8 cellular contexts compared by ENCODE assay signal in genomic region chr15:79896634-79897379, GRCh38. TPM values are rescaled to one million over a fixed set of nuclear protein-coding genes. Genes with fewer than 3 reads are reported as not detected.
DNase-seq lines count a peak whose midpoint lies in the region; ATAC-seq and TF ChIP-seq lines count a peak whose summit lies in the region.

Gene MTHFS, minus strand, starts transcription at chr15:79897014. Its CDS starts 26 bp downstream, at chr15:79896988.

- H3K27me3 ChIP-seq in KMS-11 (ENCODE audit: insufficient read depth, low read depth) (no peaks in the 10 kb centered on the region), RWPE2 (ENCODE audit: insufficient read depth, poor library complexity, severe bottlenecking) (no peaks in the 10 kb centered on the region), stomach smooth muscle (ENCODE audit: control insufficient read depth in 1 of 2, insufficient read depth in 2 of 2, low read length in 2 of 2) (no peaks in the 10 kb centered on the region)

- H3K4me3 ChIP-seq in KMS-11 (IDR thresholded peaks at IDR 0.05; ENCODE audit: insufficient read depth, low read depth, low read length) (no peak within 1 kb of the TSS), RWPE2 (ENCODE audit: severe bottlenecking) (peak within 1 kb of the TSS; percentile 61), fibroblast of villous mesenchyme (ENCODE audit: low read depth, low read length) (peak within 1 kb of the TSS; percentile 79), stomach smooth muscle (ENCODE audit: low read length in 2 of 2) (peak within 1 kb of the TSS; percentile 81)

- DNase-seq in ELF-1 (ENCODE audit: low read depth, low spot score) (peak; percentile 90), RWPE2 (ENCODE audit: low spot score) (peak; percentile 89), activated gamma-delta T cell (lab: John Stamatoyannopoulos, UW) (peak; percentile 70), fibroblast of villous mesenchyme (ENCODE audit: low read depth) (peak; percentile 79), neural crest cell (ENCODE audit: low read depth, low spot score) (peak; percentile 64)

- no peaks in the 10 kb centered on the region for H3K9me3 Mint-ChIP-seq in neural crest cell

- H3K4me1 Mint-ChIP-seq in neural crest cell, result peaks cover 17% of the 10 kb centered on the region

- peak within 1 kb of the TSS; percentile 91 for H3K4me3 Mint-ChIP-seq in neural crest cell

- TF ChIP-seq CTCF in KMS-11 (conservative IDR thresholded peaks at IDR 0.05; ENCODE audit: low read depth, low read length), result peak; percentile 62
- TF ChIP-seq CTCF in RWPE2 (IDR thresholded peaks at IDR 0.05; ENCODE audit: poor library complexity, severe bottlenecking), result peak; percentile 71
- TF ChIP-seq CTCF in fibroblast of villous mesenchyme (IDR thresholded peaks at IDR 0.05; ENCODE audit: insufficient read depth, low read depth, low read length), result peak; percentile 37
- peak; percentile 55 for TF ChIP-seq CTCF in neural crest cell (conservative IDR thresholded peaks at IDR 0.05)

- H3K9me3 ChIP-seq in RWPE2 (ENCODE audit: severe bottlenecking) (no peaks in the 10 kb centered on the region), stomach smooth muscle (ENCODE audit: control insufficient read depth in 2 of 2, low read length in 2 of 2) (no peaks in the 10 kb centered on the region)

- 0 out of 2 replicates have a peak, but pooled peaks cover 6% of the 10 kb centered on the region for H3K79me2 ChIP-seq in KMS-11 (ENCODE audit: insufficient read depth, low read depth)

- peaks cover 16% of the 10 kb centered on the region for H3K4me1 ChIP-seq in KMS-11 (ENCODE audit: low read depth, poor library complexity, severe bottlenecking)
- H3K4me1 ChIP-seq in RWPE2 (ENCODE audit: insufficient read depth, poor library complexity, severe bottlenecking), result peaks cover 30% of the 10 kb centered on the region
- H3K4me1 ChIP-seq in stomach smooth muscle (ENCODE audit: control insufficient read depth, insufficient read depth, low read length), result peaks cover 4% of the 10 kb centered on the region

- H3K36me3 Mint-ChIP-seq in neural crest cell (ENCODE audit: low read depth), result no peaks in the 10 kb centered on the region

- no peaks in the 10 kb centered on the region for H3K27me3 Mint-ChIP-seq in neural crest cell (ENCODE audit: low read depth)

- peak within 1 kb of the TSS; percentile 97 for H3K27ac Mint-ChIP-seq in neural crest cell (ENCODE audit: unreplicated experiment)

- peak within 1 kb of the TSS; percentile 87 for H2AFZ ChIP-seq in KMS-11 (ENCODE audit: low read depth)

- no peaks in the 10 kb centered on the region for H4K20me1 ChIP-seq in KMS-11 (ENCODE audit: insufficient read depth)

- ATAC-seq in GM21737 (IDR thresholded peaks at IDR 0.05; ENCODE audit: unreplicated experiment) (peak; percentile 64), RWPE2 (ENCODE audit: low read depth) (peak; percentile 94)

- H3K9ac ChIP-seq in KMS-11 (peak within 1 kb of the TSS; percentile 90), stomach smooth muscle (ENCODE audit: low read length in 2 of 2) (peak within 1 kb of the TSS; percentile 88 to 93)

- H3K4me2 ChIP-seq in KMS-11, result peak within 1 kb of the TSS; percentile 87

- H3K27ac ChIP-seq in KMS-11, result peak within 1 kb of the TSS; percentile 80
- peak within 1 kb of the TSS; percentile 54 for H3K27ac ChIP-seq in RWPE2 (ENCODE audit: poor library complexity, severe bottlenecking)
- peak within 1 kb of the TSS; percentile 81 for H3K27ac ChIP-seq in stomach smooth muscle (ENCODE audit: low read length)

- H3K36me3 ChIP-seq in KMS-11 (ENCODE audit: insufficient read depth) (no peaks in the 10 kb centered on the region), RWPE2 (ENCODE audit: low read depth) (peaks cover 14% of the 10 kb centered on the region), stomach smooth muscle (ENCODE audit: control insufficient read depth in 2 of 2, insufficient read depth in 2 of 2, low read length in 2 of 2) (no peaks in the 10 kb centered on the region)

RNA-seq across cellular contexts. Expression of gene MTHFS, which starts in this region (rescaled TPM):
- total RNA-seq in fibroblast of villous mesenchyme (9.5 and 9.7 TPM in 2 replicates), neural crest cell (11.2 and 11.9 TPM in 2 replicates)
